In the genomic region with DNA sequence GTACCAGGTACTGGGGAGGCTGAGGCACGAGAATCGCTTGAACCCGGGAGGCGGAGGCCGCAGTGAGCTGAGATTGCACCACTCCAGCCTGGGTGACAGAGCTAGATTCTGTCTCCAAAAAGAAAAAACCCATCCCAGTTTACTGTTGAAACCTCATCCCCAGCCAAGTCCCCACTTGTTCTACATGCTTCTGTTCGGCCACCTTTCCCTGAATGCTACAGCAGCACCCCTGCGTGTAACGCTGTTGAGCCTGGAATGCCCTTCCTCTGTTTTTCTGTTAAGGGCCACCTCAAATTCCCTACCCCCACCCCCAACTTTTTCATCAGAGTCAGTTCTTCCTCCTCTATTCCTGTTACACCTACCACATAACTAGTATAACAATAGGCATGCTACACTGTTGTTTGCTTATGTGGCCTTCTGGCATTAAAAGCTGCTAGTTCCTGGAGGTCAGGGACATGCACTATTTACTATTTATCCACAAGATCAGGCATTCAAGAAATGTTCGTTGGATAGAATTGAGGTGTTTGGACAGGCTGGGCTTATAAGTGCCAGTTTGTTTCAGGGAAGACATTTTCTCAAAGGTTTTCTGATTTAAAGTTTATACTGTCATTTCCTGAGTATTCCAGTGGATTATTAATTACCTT, we compare ENCODE assay signal across 18 cellular contexts. TPM values are rescaled to one million over a fixed set of nuclear protein-coding genes. Genes with fewer than 3 reads are reported as not detected.
A peak's percentile ranks its signal among the peaks of the same experiment; 100 is the strongest.
DNase-seq lines count a peak whose midpoint lies in the region; ATAC-seq, FAIRE-seq and TF ChIP-seq lines count a peak whose summit lies in the region.
"Had no signal": no experiment of that assay in that cellular context is flagged by ENCODE, and none has a peak within 500 bp of the region (broad histone marks: within the 10 kb centered on the region; RNA-seq: fewer than 3 reads in every experiment).

No MANE protein-coding gene starts in this region.

- H3K36me3 ChIP-seq in Panc1 (ENCODE audit: control insufficient read depth, insufficient read depth, low read length) (peaks cover 2% of the 10 kb centered on the region; the same call in 1 of the 2 replicates), iPS DF 6.9 (ENCODE audit: control insufficient read depth, insufficient read depth, low read length) (no peaks in the 10 kb centered on the region), pancreas (peaks cover 0 to 19% (median 4%) of the 10 kb centered on the region in 3 donors)

- intact Hi-C loops in Panc1 (cut with micrococcal nuclease; ENCODE audit: unreplicated experiment) (no loop called here), pancreas (cut with DNase I) (no loop called here)

- CTCF ChIA-PET in Panc1 (lab: Charles Lee) = no interaction called here

- ATAC-seq in Panc1 (peak; percentile 74), pancreas (peak; percentile 60 to 83 (median 78)), HG03139 (IDR thresholded peaks at IDR 0.05; ENCODE audit: unreplicated experiment) (no peak)

- H3K27me3 ChIP-seq in Panc1 (ENCODE audit: control insufficient read depth, insufficient read depth, low read length) = no peaks in the 10 kb centered on the region
- H3K27me3 ChIP-seq in iPS DF 6.9 (ENCODE audit: control insufficient read depth, insufficient read depth, low read length) = no peaks in the 10 kb centered on the region
- H3K27me3 ChIP-seq in pancreas = no peaks in the 10 kb centered on the region
- H3K27me3 ChIP-seq: BLaER1, colonic mucosa had no signal

- no CpG with 5 or more reads among the region's 9 CpGs for WGBS in iPS DF 6.9 (ENCODE audit: insufficient coverage, insufficient read length)
- WGBS in pancreas, 2 donors = 61 to 68% methylated on average over 9 of the region's 9 CpGs

- peaks cover 8% of the 10 kb centered on the region for H3K4me1 Mint-ChIP-seq in mesothelial cell of epicardium

- TF ChIP-seq CTCF in Panc1 (IDR thresholded peaks at IDR 0.05) (no peak), pancreas (IDR thresholded peaks at IDR 0.05) (no peak), mesothelial cell of epicardium (IDR thresholded peaks at IDR 0.05; ENCODE audit: unreplicated experiment) (no peak)

- DNase-seq in DMS153 treated with DMSO at 0.1 percent for 48 hours (lab: John Stamatoyannopoulos, UW; ENCODE audit: unreplicated experiment) = peak; percentile 6
- DNase-seq in Panc1 (ENCODE audit: low read depth, low spot score) = no peak
- DNase-seq in iPS DF 6.9 (ENCODE audit: low read depth, low spot score) = no peak
- DNase-seq in pancreas = no peak
- no peak for DNase-seq in activated naive CD4-positive, alpha-beta T cell treated with Interleukin-2 at 50 U/mL for 16 hours
- DNase-seq in mesothelial cell of epicardium (ENCODE audit: low spot score in 2 of 2, unreplicated experiment in 2 of 2) = no peak
- no peak for DNase-seq in Ammon's horn (ENCODE audit: low spot score)
- DNase-seq: activated CD4-positive, CD25-positive, alpha-beta regulatory T cell; activated CD8-positive, alpha-beta memory T cell treated with anti-CD3 and anti-CD28 coated beads, Interleukin-2, amount 50 U/mL, for 48 hours; colonic mucosa; GDM1; NCI-H1694 treated with DMSO at 0.1 percent for 48 hours; stimulated activated naive CD4-positive, alpha-beta T cell had no signal

- peaks cover 6% of the 10 kb centered on the region for H3K36me3 Mint-ChIP-seq in mesothelial cell of epicardium

- FAIRE-seq in pancreas (lab: Jason Lieb, UNC) = no peak

- H3K4me3 ChIP-seq in Panc1 (ENCODE audit: low read depth in 2 of 2, low read length in 2 of 2) = no peak overlapping the region
- H3K4me3 ChIP-seq in iPS DF 6.9 (ENCODE audit: low read length) = no peak overlapping the region
- H3K4me3 ChIP-seq in pancreas = no peak overlapping the region
- H3K4me3 ChIP-seq: BLaER1, colonic mucosa had no signal

- in situ Hi-C loops in Panc1 (cut with HindIII; ENCODE audit: low pct_unique_long_range_greater_than_20kb, low sequenced_read_pairs) = no loop called here

- H3K27me3 Mint-ChIP-seq in mesothelial cell of epicardium (ENCODE audit: low read depth) = no peaks in the 10 kb centered on the region

- H3K27ac ChIP-seq in Panc1 (ENCODE audit: low read length) (no peak overlapping the region), iPS DF 6.9 (ENCODE audit: low read length) (peak overlapping the region; percentile 7), pancreas (peak overlapping the region in 3 of 4 donors; percentile 5 to 69 (median 64))
- H3K27ac ChIP-seq: BLaER1, colonic mucosa had no signal

- BruUV-seq in Panc1 (replicated peaks; lab: Mats Ljungman, UMichigan) = no TSS peak

- H3K4me3 Mint-ChIP-seq in mesothelial cell of epicardium = no peak overlapping the region

- no peaks in the 10 kb centered on the region for H3K9me3 ChIP-seq in Panc1 (ENCODE audit: control insufficient read depth, insufficient read depth, low read depth, low read length)
- no peaks in the 10 kb centered on the region for H3K9me3 ChIP-seq in iPS DF 6.9 (ENCODE audit: control insufficient read depth, insufficient read depth, low read length)
- H3K9me3 ChIP-seq in pancreas = no peaks in the 10 kb centered on the region
- H3K9me3 ChIP-seq: BLaER1, colonic mucosa had no signal

- H3K27ac Mint-ChIP-seq in mesothelial cell of epicardium = no peak overlapping the region

- POLR2A ChIA-PET in Panc1 (lab: Charles Lee) = no interaction called here

- H3K4me1 ChIP-seq in Panc1 (ENCODE audit: control insufficient read depth, insufficient read depth, low read length) (peaks cover 4% of the 10 kb centered on the region; the same call in 1 of the 2 replicates), iPS DF 6.9 (ENCODE audit: control insufficient read depth, insufficient read depth, low read length) (peaks cover 4% of the 10 kb centered on the region; the same call in 1 of the 2 replicates), pancreas (peaks cover 48 to 60% (median 60%) of the 10 kb centered on the region in 3 donors)
- H3K4me1 ChIP-seq: BLaER1, colonic mucosa had no signal

- no peaks in the 10 kb centered on the region for H3K9me3 Mint-ChIP-seq in mesothelial cell of epicardium

RNA-seq across cellular contexts. Expression of a gene that starts 47.1 kb away (rescaled TPM):
- total RNA-seq in Panc1 (2021; ENCODE audit: unreplicated experiment) = not detected
- not detected for polyA plus RNA-seq in Panc1 (2012; ENCODE audit: insufficient read length)
- under 1 TPM in 2 of 6 donors, not detected in 4; 0.08 to 0.09 TPM for total RNA-seq in pancreas
- polyA plus RNA-seq in pancreas = under 1 TPM; 0.04 to 0.07 TPM
- total RNA-seq in mesothelial cell of epicardium = not detected in 3 replicates
- total RNA-seq: colonic mucosa, fibroblast of villous mesenchyme, lower leg skin, osteocyte had no signal

RNA-seq across cellular contexts. Expression of a gene that starts 53.7 kb away (rescaled TPM):
- total RNA-seq in Panc1 (2021; ENCODE audit: unreplicated experiment) (27.7 TPM), pancreas (10 to 100 TPM; 24.3 to 51.2 (median 30.0) TPM), mesothelial cell of epicardium (9.5 to 15.7 TPM (median 15.3 TPM) in 3 replicates)
- polyA plus RNA-seq in Panc1 (2012; ENCODE audit: insufficient read length) = 9.7 TPM
- 10 to 100 TPM; 11.6 to 15.9 TPM for polyA plus RNA-seq in pancreas
